ENCODE assay signal across 24 cellular contexts in the genomic region with DNA sequence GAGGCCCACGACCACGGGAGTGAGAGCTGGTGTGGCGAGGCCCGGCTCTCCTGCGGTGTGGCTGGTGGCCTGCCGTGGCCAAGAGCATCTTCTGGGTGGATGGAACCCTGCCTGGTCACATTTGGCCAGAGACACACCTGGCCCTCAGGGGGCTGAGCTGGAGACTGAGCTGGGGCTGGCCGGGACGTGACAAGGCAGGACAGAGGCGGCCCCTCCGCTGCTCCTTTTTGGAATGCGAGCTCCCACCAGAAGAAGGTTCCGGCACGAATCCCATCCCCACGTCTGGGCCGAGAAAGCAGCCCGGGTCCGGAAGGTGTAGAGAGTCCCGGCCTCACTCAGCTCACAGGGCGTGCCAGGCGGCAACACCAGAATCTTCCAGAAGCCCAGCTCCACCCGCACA. TPM values are rescaled to one million over a fixed set of nuclear protein-coding genes. Genes with fewer than 3 reads are reported as not detected.
DNase-seq lines count a peak whose midpoint lies in the region; ATAC-seq, FAIRE-seq and TF ChIP-seq lines count a peak whose summit lies in the region.
"Had no signal": no experiment of that assay in that cellular context is flagged by ENCODE, and none has a peak within 500 bp of the region (broad histone marks: within the 10 kb centered on the region; RNA-seq: fewer than 3 reads in every experiment).

No MANE protein-coding gene starts in this region.

- H3K4me1 Mint-ChIP-seq in activated CD4-positive, alpha-beta memory T cell treated with anti-CD3 and anti-CD28 coated beads for 36 hours (ENCODE audit: low read depth) = peaks cover 5% of the 10 kb centered on the region
- H3K4me1 Mint-ChIP-seq in activated CD4-positive, alpha-beta memory T cell treated with anti-CD3 and anti-CD28 coated beads, Interleukin-2, amount 10 ng/mL, durations not matched to agents 7 days and 5 days = peaks cover 6% of the 10 kb centered on the region
- no peaks in the 10 kb centered on the region for H3K4me1 Mint-ChIP-seq in mesothelial cell of epicardium

- H4K20me1 ChIP-seq in K562 (replicated peaks; ENCODE audit: control insufficient read depth, insufficient read depth, low read length) = no peaks in the 10 kb centered on the region

- H3K36me3 Mint-ChIP-seq in activated CD4-positive, alpha-beta memory T cell treated with anti-CD3 and anti-CD28 coated beads for 36 hours = peaks cover 6% of the 10 kb centered on the region
- peaks cover 12% of the 10 kb centered on the region for H3K36me3 Mint-ChIP-seq in activated CD4-positive, alpha-beta memory T cell treated with anti-CD3 and anti-CD28 coated beads, Interleukin-2, amount 10 ng/mL, durations not matched to agents 7 days and 5 days (ENCODE audit: low read depth)
- peaks cover 8% of the 10 kb centered on the region for H3K36me3 Mint-ChIP-seq in mesothelial cell of epicardium

- H3K27ac ChIP-seq in K562 (ENCODE audit: extremely low read depth, low read depth, low read length) (no peak overlapping the region), sigmoid colon (peak overlapping the region in 3 of 4 donors; percentile 18 to 55 (median 22))
- H3K27ac ChIP-seq: 22Rv1, KMS-11 had no signal

- no peak for TF ChIP-seq POLR2A in K562 (conservative IDR thresholded peaks at IDR 0.05)
- no peak for TF ChIP-seq POLR2A in sigmoid colon (IDR thresholded peaks at IDR 0.05)

- no peak for DNase-seq in activated CD4-positive, alpha-beta memory T cell treated with anti-CD3 and anti-CD28 coated beads for 36 hours
- no peak for DNase-seq in activated CD4-positive, alpha-beta memory T cell treated with anti-CD3 and anti-CD28 coated beads, Interleukin-2, amount 10 ng/mL, durations not matched to agents 7 days and 5 days
- no peak for DNase-seq in K562 (ENCODE audit: extremely low read depth in 1 of 4, low spot score in 3 of 4)
- no peak for DNase-seq in mesothelial cell of epicardium (ENCODE audit: low spot score in 2 of 2, unreplicated experiment in 2 of 2)
- no peak for DNase-seq in sigmoid colon
- DNase-seq in AML-193 (lab: John Stamatoyannopoulos, UW) = no peak
- DNase-seq in stimulated activated CD4-positive, alpha-beta T cell treated with anti-CD3 and anti-CD28 coated beads, Interleukin-12 subunit alpha, Interleukin-12 subunit beta, amount 100 ng/mL, for 4 hours = no peak
- DNase-seq: DMS 273 treated with DMSO at 0.1 percent for 48 hours, GDM1, MV-4-11, NCI-H1417, NCI-H187, NCI-H2107, NCI-H2227 treated with DMSO at 0.1 percent for 48 hours, NCI-H510A treated with DMSO at 0.1 percent for 48 hours, NCI-H82, SHP77 treated with DMSO at 0.1 percent for 48 hours had no signal

- WGBS in K562 (ENCODE audit: insufficient coverage, low coverage, missing lambda C conversion rate) = 85% methylated on average over 8 of the region's 21 CpGs
- 92 to 95% methylated on average over 21 of the region's 21 CpGs for WGBS in sigmoid colon, 2 donors

- BruUV-seq in K562 (replicated peaks; lab: Mats Ljungman, UMichigan) = no TSS peak

- H3K4me1 ChIP-seq in K562 (replicated peaks in 1 of 2; ENCODE audit: control insufficient read depth in 2 of 2, insufficient read depth in 2 of 2, low read length in 2 of 2) (peaks cover 0 to 47% of the 10 kb centered on the region in 2 experiments; a peak in 4 of 5 replicates), sigmoid colon (peaks cover 0 to 57% (median 50%) of the 10 kb centered on the region in 4 donors)
- H3K4me1 ChIP-seq: HAP-1 had no signal

- TF ChIP-seq EP300 in K562 (IDR thresholded peaks at IDR 0.05; ENCODE audit: low read length) (no peak), sigmoid colon (IDR thresholded peaks at IDR 0.05) (no peak)

- no peaks in the 10 kb centered on the region for H3K9me1 ChIP-seq in K562 (ENCODE audit: control insufficient read depth, insufficient read depth, low read length)

- H3K9ac ChIP-seq in K562 (ENCODE audit: insufficient read depth in 1 of 2, low read depth in 2 of 2, low read length in 2 of 2) = peak overlapping the region in 1 of 2 experiments; percentile 26; a peak in 1 of 4 replicates
- H3K9ac ChIP-seq: KMS-11 had no signal

- H3K9me3 Mint-ChIP-seq in activated CD4-positive, alpha-beta memory T cell treated with anti-CD3 and anti-CD28 coated beads for 36 hours = no peaks in the 10 kb centered on the region
- no peaks in the 10 kb centered on the region for H3K9me3 Mint-ChIP-seq in activated CD4-positive, alpha-beta memory T cell treated with anti-CD3 and anti-CD28 coated beads, Interleukin-2, amount 10 ng/mL, durations not matched to agents 7 days and 5 days
- no peaks in the 10 kb centered on the region for H3K9me3 Mint-ChIP-seq in mesothelial cell of epicardium

- no peaks in the 10 kb centered on the region for H3K79me2 ChIP-seq in K562 (ENCODE audit: control insufficient read depth, insufficient read depth, low read length)

- no peak overlapping the region for H2AFZ ChIP-seq in K562 (ENCODE audit: low read depth, low read length)

- CTCF ChIA-PET in activated CD4-positive, alpha-beta memory T cell treated with anti-CD3 and anti-CD28 coated beads for 36 hours (lab: Charles Lee) = no interaction called here
- CTCF ChIA-PET in activated CD4-positive, alpha-beta memory T cell treated with anti-CD3 and anti-CD28 coated beads, Interleukin-2, amount 10 ng/mL, durations not matched to agents 7 days and 5 days (lab: Charles Lee) = no interaction called here
- CTCF ChIA-PET in K562 (lab: Yijun Ruan, JAX; ENCODE audit: low intra/inter-chr PET ratio) = no interaction called here

- no peak for TF ChIP-seq RAD21 in K562 (CRISPR knock-in tag; conservative IDR thresholded peaks at IDR 0.05 in 1 of 2, IDR thresholded peaks at IDR 0.05 in 1 of 2)

- no peak overlapping the region for H3K4me3 ChIP-seq in K562
- H3K4me3 ChIP-seq in sigmoid colon = no peak overlapping the region
- H3K4me3 ChIP-seq: GM12878, HAP-1 had no signal

- no peak overlapping the region for H3K4me2 ChIP-seq in K562 (ENCODE audit: insufficient read depth, low read length)
- H3K4me2 ChIP-seq: KMS-11 had no signal

- FAIRE-seq in K562 (lab: Jason Lieb, UNC) = no peak
- FAIRE-seq: GM12878, GM19239 had no signal

- H3K4me3 Mint-ChIP-seq in activated CD4-positive, alpha-beta memory T cell treated with anti-CD3 and anti-CD28 coated beads for 36 hours = no peak overlapping the region
- no peak overlapping the region for H3K4me3 Mint-ChIP-seq in activated CD4-positive, alpha-beta memory T cell treated with anti-CD3 and anti-CD28 coated beads, Interleukin-2, amount 10 ng/mL, durations not matched to agents 7 days and 5 days
- H3K4me3 Mint-ChIP-seq in mesothelial cell of epicardium = no peak overlapping the region
- H3K4me3 Mint-ChIP-seq: CD14-positive monocyte had no signal

- in situ Hi-C loops in K562 (cut with MboI) = no loop called here

- H3K27me3 Mint-ChIP-seq in activated CD4-positive, alpha-beta memory T cell treated with anti-CD3 and anti-CD28 coated beads for 36 hours = no peaks in the 10 kb centered on the region
- H3K27me3 Mint-ChIP-seq in activated CD4-positive, alpha-beta memory T cell treated with anti-CD3 and anti-CD28 coated beads, Interleukin-2, amount 10 ng/mL, durations not matched to agents 7 days and 5 days = no peaks in the 10 kb centered on the region
- H3K27me3 Mint-ChIP-seq in mesothelial cell of epicardium (ENCODE audit: low read depth) = peaks cover 4% of the 10 kb centered on the region

- peak overlapping the region; percentile 20 for H3K27ac Mint-ChIP-seq in activated CD4-positive, alpha-beta memory T cell treated with anti-CD3 and anti-CD28 coated beads for 36 hours
- no peak overlapping the region for H3K27ac Mint-ChIP-seq in activated CD4-positive, alpha-beta memory T cell treated with anti-CD3 and anti-CD28 coated beads, Interleukin-2, amount 10 ng/mL, durations not matched to agents 7 days and 5 days
- peak overlapping the region; percentile 16 for H3K27ac Mint-ChIP-seq in mesothelial cell of epicardium

- ATAC-seq in K562 = no peak
- ATAC-seq in HG02642 (IDR thresholded peaks at IDR 0.05; ENCODE audit: poor library complexity, unreplicated experiment) = no peak
- ATAC-seq: GM12878 had no signal

- H3K9me3 ChIP-seq in K562 (replicated peaks; ENCODE audit: control insufficient read depth, insufficient read depth, low read depth, low read length) = no peaks in the 10 kb centered on the region
- no peaks in the 10 kb centered on the region for H3K9me3 ChIP-seq in sigmoid colon
- H3K9me3 ChIP-seq: HAP-1 had no signal

- TF ChIP-seq CTCF in K562 (IDR thresholded peaks at IDR 0.05 in 2 of 3, conservative IDR thresholded peaks at IDR 0.05 in 1 of 3; ENCODE audit: insufficient read depth in 2 of 3, low read depth in 1 of 3, low read length in 3 of 3) (no peak), mesothelial cell of epicardium (IDR thresholded peaks at IDR 0.05; ENCODE audit: unreplicated experiment) (no peak), sigmoid colon (IDR thresholded peaks at IDR 0.05) (no peak)

- H3K36me3 ChIP-seq in K562 (ENCODE audit: control insufficient read depth, insufficient read depth, low read length) (peaks cover 17% of the 10 kb centered on the region; the same call in 1 of the 3 replicates), sigmoid colon (peaks cover 0 to 24% (median 3%) of the 10 kb centered on the region in 4 donors)
- H3K36me3 ChIP-seq: HAP-1 had no signal

- POLR2A ChIA-PET in activated CD4-positive, alpha-beta memory T cell treated with anti-CD3 and anti-CD28 coated beads for 36 hours (lab: Charles Lee) = no interaction called here
- POLR2A ChIA-PET in activated CD4-positive, alpha-beta memory T cell treated with anti-CD3 and anti-CD28 coated beads, Interleukin-2, amount 10 ng/mL, durations not matched to agents 7 days and 5 days (lab: Charles Lee) = interaction anchor here (1.5 kb wide), 1 partner anchor 28 kb away, joined by 4 read pairs; no protein-coding TSS in a partner anchor
- POLR2A ChIA-PET in K562 (lab: Yijun Ruan, JAX) = no interaction called here

- H3K27me3 ChIP-seq in K562 (ENCODE audit: control insufficient read depth in 2 of 2, insufficient read depth in 2 of 2, low read length in 2 of 2) (peaks cover 2 to 3% of the 10 kb centered on the region in 2 experiments; a peak in 3 of 5 replicates), sigmoid colon (no peaks in the 10 kb centered on the region)

- intact Hi-C loops in activated CD4-positive, alpha-beta memory T cell treated with anti-CD3 and anti-CD28 coated beads for 36 hours (cut with micrococcal nuclease) = no loop called here
- intact Hi-C loops in K562 (cut with micrococcal nuclease) = no loop called here
- intact Hi-C loops in sigmoid colon (cut with DNase I) = loop anchor here (10.0 kb wide), 1 partner anchor 511 kb away; no protein-coding TSS in a partner anchor

RNA-seq across cellular contexts. Expression of gene CHMP6, which starts 26.0 kb away (rescaled TPM):
- 10 to 100 TPM; 17.1 to 17.3 TPM for total RNA-seq in activated CD4-positive, alpha-beta memory T cell treated with anti-CD3 and anti-CD28 coated beads for 36 hours
- total RNA-seq in activated CD4-positive, alpha-beta memory T cell treated with anti-CD3 and anti-CD28 coated beads, Interleukin-2, amount 10 ng/mL, durations not matched to agents 7 days and 5 days = 10 to 100 TPM; 30.3 to 31.6 TPM
- total RNA-seq in K562 (2011; cell fraction: chromatin; rRNA removed; ENCODE audit: low replicate concordance) = 33.8 and 66.2 TPM in 2 replicates
- 40.5 and 47.9 TPM in 2 replicates for total RNA-seq in K562 (2011; cell fraction: nucleolus; rRNA removed)
- total RNA-seq in K562 (2011; cell fraction: nucleoplasm; rRNA removed) = 22.9 and 24.6 TPM in 2 replicates
- 10.3 and 12.9 TPM in 2 replicates for total RNA-seq in K562 (2014; rRNA removed)
- 14.4 and 15.7 TPM in 2 replicates for total RNA-seq in K562 (2014; rRNA removed; fragmentation: Illumina TruSeq; extraction: Trizol)
- 12.7 and 13.8 TPM in 2 replicates for total RNA-seq in K562 (2015; rRNA removed; fragmentation: Illumina TruSeq; extraction: Trizol)
- 25.6 and 26.8 TPM in 2 replicates for total RNA-seq in K562 (2021)
- polyA plus RNA-seq in K562 (2011; rRNA removed) = 8.0 and 13.4 TPM in 2 replicates
- 10.5 and 35.5 TPM in 2 replicates for polyA plus RNA-seq in K562 (2011; cell fraction: cytosol; rRNA removed)
- 10.7 and 20.1 TPM in 2 replicates for polyA plus RNA-seq in K562 (2011; cell fraction: nucleus; rRNA removed)
- polyA plus RNA-seq in K562 (2012) = 13.7 and 20.1 TPM in 2 replicates
- 11.4 and 15.5 TPM in 2 replicates for polyA plus RNA-seq in K562 (2014; fragmentation: Illumina TruSeq; extraction: Trizol)
- 1 to 10 TPM in 1 of 2 experiments, under 1 TPM in 1; 0.25 to 1.8 TPM for polyA plus RNA-seq in K562 (2014; fragmentation: Nextera tagmentation; extraction: Ambion mirVana)
- 28.3 and 30.4 TPM in 2 replicates for polyA plus RNA-seq in K562 (2014; rRNA removed)
- 11.2 and 15.9 TPM in 2 replicates for polyA minus RNA-seq in K562 (2011; rRNA and poly(A)+ RNA removed)
- polyA minus RNA-seq in K562 (2011; cell fraction: cytosol; rRNA and poly(A)+ RNA removed) = 5.0 and 8.7 TPM in 2 replicates
- 13.5 and 13.7 TPM in 2 replicates for polyA minus RNA-seq in K562 (2011; cell fraction: nucleus; rRNA and poly(A)+ RNA removed)
- total RNA-seq in mesothelial cell of epicardium = 23.1 to 26.9 TPM (median 26.5 TPM) in 3 replicates
- 10 to 100 TPM; 15.7 to 28.2 (median 22.2) TPM for total RNA-seq in sigmoid colon
- 10 to 100 TPM; 36.3 to 40.4 (median 37.2) TPM for polyA plus RNA-seq in sigmoid colon
